Comparison of ENCODE assay signal across 9 cellular contexts in genomic region chr17:48262982-48263586, GRCh38.
DNase-seq lines count a peak whose midpoint lies in the region; ATAC-seq and TF ChIP-seq lines count a peak whose summit lies in the region.
"Had no signal": no experiment of that assay in that cellular context is flagged by ENCODE, and none has a peak within 500 bp of the region (broad histone marks: within the 10 kb centered on the region; RNA-seq: fewer than 3 reads in every experiment).

No MANE protein-coding gene starts in this region.

- H3K36me3 ChIP-seq in RWPE2 (ENCODE audit: low read depth), result no peaks in the 10 kb centered on the region

- no peaks in the 10 kb centered on the region for H3K4me1 ChIP-seq in RWPE2 (ENCODE audit: insufficient read depth, poor library complexity, severe bottlenecking)

- H3K9me3 ChIP-seq in CD4-positive, alpha-beta T cell (ENCODE audit: control insufficient read depth, low read length), result no peaks in the 10 kb centered on the region
- H3K9me3 ChIP-seq in RWPE2 (ENCODE audit: severe bottlenecking), result no peaks in the 10 kb centered on the region

- no peaks in the 10 kb centered on the region for H3K9me3 Mint-ChIP-seq in CD4-positive, alpha-beta T cell
- H3K9me3 Mint-ChIP-seq: activated CD4-positive, alpha-beta T cell treated with anti-CD3 and anti-CD28 coated beads, Interleukin-2, amount 10 ng/mL, durations not matched to agents 24 days and 14 days had no signal

- H3K4me3 ChIP-seq in RWPE2 (ENCODE audit: severe bottlenecking), result no peak overlapping the region

- peak; percentile 37 for TF ChIP-seq CTCF in CD4-positive, alpha-beta T cell (IDR thresholded peaks at IDR 0.05)
- peak; percentile 80 for TF ChIP-seq CTCF in RWPE2 (IDR thresholded peaks at IDR 0.05; ENCODE audit: poor library complexity, severe bottlenecking)

- H3K27ac ChIP-seq in CD4-positive, alpha-beta T cell (ENCODE audit: low read depth, low read length), result no peak overlapping the region
- H3K27ac ChIP-seq in RWPE2 (ENCODE audit: poor library complexity, severe bottlenecking), result no peak overlapping the region

- intact Hi-C loops in CD4-positive, alpha-beta T cell (cut with DNase I, micrococcal nuclease), result loop anchor here (1.0 to 5.0 kb wide), 3 partner anchors 194 to 331 kb away; partner anchors contain the start of genes HOXB3 (in 1 of the 2) and HOXB5 (in 1 of the 2)

- H3K27me3 Mint-ChIP-seq in CD4-positive, alpha-beta T cell, result no peaks in the 10 kb centered on the region
- H3K27me3 Mint-ChIP-seq: activated CD4-positive, alpha-beta T cell treated with anti-CD3 and anti-CD28 coated beads, Interleukin-2, amount 10 ng/mL, durations not matched to agents 24 days and 14 days had no signal

- no peaks in the 10 kb centered on the region for H3K27me3 ChIP-seq in CD4-positive, alpha-beta T cell (ENCODE audit: control insufficient read depth, insufficient read depth, low read length)
- H3K27me3 ChIP-seq in RWPE2 (ENCODE audit: insufficient read depth, poor library complexity, severe bottlenecking), result no peaks in the 10 kb centered on the region

- H3K4me3 Mint-ChIP-seq in CD4-positive, alpha-beta T cell, result no peak overlapping the region
- H3K4me3 Mint-ChIP-seq: activated CD4-positive, alpha-beta T cell treated with anti-CD3 and anti-CD28 coated beads, Interleukin-2, amount 10 ng/mL, durations not matched to agents 24 days and 14 days had no signal

- H3K4me1 Mint-ChIP-seq in CD4-positive, alpha-beta T cell (ENCODE audit: low read depth), result peaks cover 28% of the 10 kb centered on the region

- POLR2A ChIA-PET in CD4-positive, alpha-beta T cell (lab: Charles Lee), result interaction anchor here (1.2 to 1.5 kb wide), 2 partner anchors 327 to 330 kb away, joined by 4 to 5 read pairs; partner anchors contain the start of gene HOXB3

- no peak overlapping the region for H3K27ac Mint-ChIP-seq in CD4-positive, alpha-beta T cell
- H3K27ac Mint-ChIP-seq: activated CD4-positive, alpha-beta T cell treated with anti-CD3 and anti-CD28 coated beads, Interleukin-2, amount 10 ng/mL, durations not matched to agents 24 days and 14 days had no signal

- no peak for DNase-seq in CD4-positive, alpha-beta T cell
- DNase-seq in HCEC 1CT (peak; percentile 38), RWPE2 (ENCODE audit: low spot score) (no peak), kidney tubule cell (ENCODE audit: low spot score) (peak; percentile 41), MV-4-11 (lab: John Stamatoyannopoulos, UW) (no peak), GDM1 (lab: John Stamatoyannopoulos, UW) (no peak), NCI-H446 (lab: John Stamatoyannopoulos, UW) (no peak)
- DNase-seq: activated CD4-positive, alpha-beta T cell treated with anti-CD3 and anti-CD28 coated beads, Interleukin-2, amount 10 ng/mL, durations not matched to agents 24 days and 14 days had no signal

- CTCF ChIA-PET in CD4-positive, alpha-beta T cell (lab: Charles Lee), result interaction anchor here (0.6 to 2.9 kb wide), 12 partner anchors 9 to 373 kb away, joined by 3 to 11 read pairs (median 4); no protein-coding TSS in a partner anchor

- peaks cover 45% of the 10 kb centered on the region for H3K36me3 Mint-ChIP-seq in CD4-positive, alpha-beta T cell (ENCODE audit: low read depth)

- ATAC-seq in CD4-positive, alpha-beta T cell (ENCODE audit: poor library complexity), result peak; percentile 41
- ATAC-seq in RWPE2 (ENCODE audit: low read depth), result no peak
- no peak for ATAC-seq in HG03097 (IDR thresholded peaks at IDR 0.05; ENCODE audit: low FRiP score, unreplicated experiment)

Comparison
In these comparisons a context has a peak if more than half of its experiments do, and no peak if none do; other contexts are left out.
1. DNase-seq: peak in HCEC 1CT (single experiment) and kidney tubule cell (single experiment); none in CD4-positive, alpha-beta T cell (0 of 10), RWPE2 (single experiment), MV-4-11 (single experiment), GDM1 (single experiment) and NCI-H446 (0 of 2).